In the genomic region with DNA sequence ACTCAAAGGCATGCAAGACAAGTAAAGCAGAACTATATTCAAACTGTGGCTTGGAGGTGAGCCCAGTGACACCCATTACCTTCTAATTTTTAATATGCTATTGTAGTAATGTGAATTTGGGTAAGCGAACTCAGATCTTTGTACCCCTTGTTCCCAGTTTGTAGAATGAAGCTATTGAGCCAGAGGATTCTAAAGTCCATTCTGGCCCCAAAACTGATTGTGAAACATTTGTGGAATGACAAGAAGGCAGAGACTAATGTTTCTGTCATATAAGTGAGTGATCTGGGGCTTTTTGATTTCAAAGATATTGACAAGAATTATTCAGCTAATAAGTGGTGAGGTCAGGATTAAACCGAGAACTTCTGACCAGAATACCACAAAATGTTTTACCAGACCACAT, we compare ENCODE assay signal across 8 cellular contexts.
"Had no signal": no experiment of that assay in that cellular context is flagged by ENCODE, and none has a peak within 500 bp of the region (broad histone marks: within the 10 kb centered on the region; RNA-seq: fewer than 3 reads in every experiment).

No MANE protein-coding gene starts in this region.

- DNase-seq: GDM1, GF-D8 had no signal

- ATAC-seq: GM12878 had no signal

- FAIRE-seq: G401.6, GM12878, GM12891, GM12892, GM18507, GM19239 had no signal

- H3K4me3 ChIP-seq: GM12878 had no signal
